ENCODE assay signal across 25 cellular contexts in genomic region chr1:91138959-91139358, GRCh38.
"Had no signal": no experiment of that assay in that cellular context is flagged by ENCODE, and none has a peak within 500 bp of the region (broad histone marks: within the 10 kb centered on the region; RNA-seq: fewer than 3 reads in every experiment).

No MANE protein-coding gene starts in this region.

- ATAC-seq: foreskin keratinocyte; gastroesophageal sphincter; heart left ventricle; left cardiac atrium; left lung; naive thymus-derived CD4-positive, alpha-beta T cell; stimulated activated naive B cell treated with anti-CD40 and anti-IgM and Interleukin-4, amounts not matched to agents 10 μg/mL and 1 μg/mL and 100 μg/mL, for 72 hours; upper lobe of right lung had no signal

- DNase-seq: effector CD8-positive, alpha-beta T cell; foreskin keratinocyte; heart left ventricle; left cardiac atrium; left lung; mammary epithelial cell; mesendoderm; midbrain; naive thymus-derived CD4-positive, alpha-beta T cell; nucleus accumbens; sigmoid colon; stimulated activated CD4-positive, alpha-beta T cell treated with anti-CD3 and anti-CD28 coated beads, Interleukin-4, amount 100 ng/mL, for 4 hours; stimulated activated naive B cell treated with anti-CD40 and anti-IgM and Interleukin-4, amounts not matched to agents 10 μg/mL and 1 μg/mL and 100 μg/mL, for 72 hours; upper lobe of right lung; uterus had no signal

- H3K4me3 Mint-ChIP-seq: dendritic cell treated with granulocyte-macrophage colony-stimulating factor and Interleukin-4, amounts not matched to agents 40 ng/mL and 50 ng/mL, for 4 days; naive thymus-derived CD4-positive, alpha-beta T cell; nephron; stimulated activated naive B cell treated with anti-CD40 and anti-IgM and Interleukin-4, amounts not matched to agents 10 μg/mL and 1 μg/mL and 100 μg/mL, for 72 hours; stimulated activated naive CD8-positive, alpha-beta T cell treated with anti-CD3 and anti-CD28 coated beads, Interleukin-15, Interleukin-2, amounts not matched to agents 100 ng/mL and 50 ng/mL, for 24 hours had no signal

- H3K9me3 ChIP-seq: esophagus muscularis mucosa, gastroesophageal sphincter, heart left ventricle, left lung, prostate gland, right atrium auricular region, sigmoid colon, thoracic aorta, tibial nerve, upper lobe of right lung, uterus had no signal

- H3K4me1 Mint-ChIP-seq: naive thymus-derived CD4-positive, alpha-beta T cell; nephron; stimulated activated naive B cell treated with anti-CD40 and anti-IgM and Interleukin-4, amounts not matched to agents 10 μg/mL and 1 μg/mL and 100 μg/mL, for 72 hours had no signal

- H3K4me3 ChIP-seq: esophagus muscularis mucosa, gastroesophageal sphincter, heart left ventricle, hepatocyte, left lung, prostate gland, right atrium auricular region, sigmoid colon, thoracic aorta, tibial nerve, upper lobe of right lung, uterus had no signal

- H3K9me3 Mint-ChIP-seq: dendritic cell treated with granulocyte-macrophage colony-stimulating factor and Interleukin-4, amounts not matched to agents 40 ng/mL and 50 ng/mL, for 4 days; naive thymus-derived CD4-positive, alpha-beta T cell; nephron; stimulated activated naive B cell treated with anti-CD40 and anti-IgM and Interleukin-4, amounts not matched to agents 10 μg/mL and 1 μg/mL and 100 μg/mL, for 72 hours; stimulated activated naive CD8-positive, alpha-beta T cell treated with anti-CD3 and anti-CD28 coated beads, Interleukin-15, Interleukin-2, amounts not matched to agents 100 ng/mL and 50 ng/mL, for 24 hours had no signal

- H3K27me3 ChIP-seq: esophagus muscularis mucosa, foreskin keratinocyte, gastroesophageal sphincter, heart left ventricle, hepatocyte, left lung, right atrium auricular region, sigmoid colon, tibial nerve, upper lobe of right lung, uterus had no signal

- H3K27me3 Mint-ChIP-seq: dendritic cell treated with granulocyte-macrophage colony-stimulating factor and Interleukin-4, amounts not matched to agents 40 ng/mL and 50 ng/mL, for 4 days had no signal

- H3K4me1 ChIP-seq: esophagus muscularis mucosa, foreskin keratinocyte, gastroesophageal sphincter, heart left ventricle, left lung, prostate gland, right atrium auricular region, sigmoid colon, tibial nerve, upper lobe of right lung, uterus had no signal

- H3K27ac ChIP-seq: esophagus muscularis mucosa, foreskin keratinocyte, gastroesophageal sphincter, heart left ventricle, hepatocyte, left lung, prostate gland, right atrium auricular region, sigmoid colon, thoracic aorta, tibial nerve, upper lobe of right lung, uterus had no signal

- H3K27ac Mint-ChIP-seq: dendritic cell treated with granulocyte-macrophage colony-stimulating factor and Interleukin-4, amounts not matched to agents 40 ng/mL and 50 ng/mL, for 4 days; naive thymus-derived CD4-positive, alpha-beta T cell; nephron; stimulated activated naive B cell treated with anti-CD40 and anti-IgM and Interleukin-4, amounts not matched to agents 10 μg/mL and 1 μg/mL and 100 μg/mL, for 72 hours; stimulated activated naive CD8-positive, alpha-beta T cell treated with anti-CD3 and anti-CD28 coated beads, Interleukin-15, Interleukin-2, amounts not matched to agents 100 ng/mL and 50 ng/mL, for 24 hours had no signal

- H3K36me3 ChIP-seq: esophagus muscularis mucosa, gastroesophageal sphincter, heart left ventricle, left lung, prostate gland, right atrium auricular region, sigmoid colon, thoracic aorta, tibial nerve, upper lobe of right lung, uterus had no signal

- H3K36me3 Mint-ChIP-seq: naive thymus-derived CD4-positive, alpha-beta T cell; stimulated activated naive B cell treated with anti-CD40 and anti-IgM and Interleukin-4, amounts not matched to agents 10 μg/mL and 1 μg/mL and 100 μg/mL, for 72 hours had no signal
